Comparison of ENCODE assay signal across 8 cellular contexts in the genomic region with DNA sequence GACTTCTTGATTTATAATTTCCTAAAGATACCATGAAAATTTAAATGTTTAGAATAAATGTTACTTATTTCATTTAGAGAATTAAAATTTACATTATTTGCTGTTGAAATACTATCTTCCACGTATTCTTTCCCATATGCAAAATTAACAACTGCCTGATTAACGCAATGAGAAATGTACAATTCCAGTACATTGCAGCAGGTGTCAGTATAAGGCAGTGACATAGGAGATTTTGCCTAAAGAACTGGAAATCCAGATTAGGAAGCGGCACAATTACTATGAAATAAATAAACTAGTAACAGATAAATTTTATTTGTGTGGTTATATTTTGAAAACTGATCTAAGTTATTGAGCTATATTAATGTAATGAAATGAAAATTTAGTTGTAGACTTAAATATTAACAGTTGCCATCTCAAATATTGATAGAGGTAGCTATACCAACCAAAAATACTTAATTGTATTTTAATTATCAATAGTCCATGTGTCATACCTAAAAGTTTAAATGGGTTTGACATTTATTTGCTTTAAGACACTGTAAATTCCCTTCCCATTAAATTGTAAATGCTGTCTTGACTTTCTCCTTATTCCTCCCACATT.
A peak's percentile ranks its signal among the peaks of the same experiment; 100 is the strongest.
DNase-seq lines count a peak whose midpoint lies in the region; ATAC-seq, FAIRE-seq and TF ChIP-seq lines count a peak whose summit lies in the region.

No MANE protein-coding gene starts in this region.

- H3K27ac ChIP-seq in 22Rv1 = no peak overlapping the region
- no peak overlapping the region for H3K27ac ChIP-seq in kidney (ENCODE audit: low read depth in 2 of 2, low read length in 2 of 2)

- peak; percentile 97 for FAIRE-seq in kidney (lab: Jason Lieb, UNC)

- no peaks in the 10 kb centered on the region for H3K36me3 ChIP-seq in kidney (ENCODE audit: control insufficient read depth in 1 of 2, insufficient read depth in 2 of 2, low read length in 2 of 2)

- no peaks in the 10 kb centered on the region for H3K4me1 ChIP-seq in kidney (ENCODE audit: control insufficient read depth in 1 of 2, insufficient read depth in 1 of 2, low read depth in 1 of 2, low read length in 2 of 2)

- H3K9ac ChIP-seq in kidney (ENCODE audit: low read length in 2 of 2) = no peak overlapping the region

- intact Hi-C loops in kidney (cut with DNase I) = no loop called here

- no peaks in the 10 kb centered on the region for H3K9me3 ChIP-seq in kidney (ENCODE audit: control insufficient read depth in 1 of 2, low read length in 2 of 2)

- no peak overlapping the region for H3K4me3 ChIP-seq in kidney (ENCODE audit: low read length in 2 of 2)

- no peak for ATAC-seq in GM21360 (IDR thresholded peaks at IDR 0.05; ENCODE audit: unreplicated experiment)
- no peak for ATAC-seq in GM18907 (IDR thresholded peaks at IDR 0.05; ENCODE audit: unreplicated experiment)

- TF ChIP-seq CTCF in 22Rv1 (IDR thresholded peaks at IDR 0.05) = peak; percentile 83
- peak; percentile 55 for TF ChIP-seq CTCF in GM12872 (IDR thresholded peaks at IDR 0.05; ENCODE audit: insufficient read depth, low read depth, low read length)
- peak; percentile 81 for TF ChIP-seq CTCF in kidney (IDR thresholded peaks at IDR 0.05; ENCODE audit: borderline replicate concordance, extremely low read depth, insufficient read depth)

- DNase-seq in NCI-H2196 (lab: John Stamatoyannopoulos, UW; ENCODE audit: unreplicated experiment) (peak; percentile 72), amniotic stem cell (lab: John Stamatoyannopoulos, UW) (peak; percentile 2), kidney (no peak), HuH-7 (ENCODE audit: low spot score) (no peak)

Comparison
In these comparisons a context has a peak if more than half of its experiments do, and no peak if none do; other contexts are left out.
1. DNase-seq: peak in NCI-H2196 (single experiment) and amniotic stem cell (single experiment); none in kidney (single experiment) and HuH-7 (single experiment).
2. Peak in every context shown above with its lines, with median percentiles within 50 percentile points of each other: CTCF ChIP-seq.